Comparison of ENCODE assay signal across 14 cellular contexts in the genomic region with DNA sequence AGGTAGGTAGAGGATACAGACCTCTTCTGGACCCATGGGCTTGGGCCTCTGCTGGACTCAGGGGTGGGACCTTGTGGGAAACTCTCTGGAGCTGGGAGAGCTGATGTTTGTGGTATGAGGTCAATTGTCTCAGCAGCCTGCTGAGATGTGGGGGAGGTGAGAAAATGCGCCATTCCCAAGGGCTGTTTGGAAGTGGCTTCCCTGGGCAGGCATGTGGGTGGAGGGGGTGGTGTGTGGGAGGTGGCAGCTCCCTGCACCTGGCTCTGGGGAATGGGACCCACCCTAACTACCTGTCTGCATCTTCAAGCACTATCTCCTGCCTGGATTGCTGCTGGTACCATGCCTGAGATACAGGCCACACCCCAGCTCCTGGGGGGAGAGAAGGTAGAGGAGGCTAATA.
A peak's percentile ranks its signal among the peaks of the same experiment; 100 is the strongest.
DNase-seq lines count a peak whose midpoint lies in the region; TF ChIP-seq lines count a peak whose summit lies in the region.
"Had no signal": no experiment of that assay in that cellular context is flagged by ENCODE, and none has a peak within 500 bp of the region (broad histone marks: within the 10 kb centered on the region; RNA-seq: fewer than 3 reads in every experiment).

No MANE protein-coding gene starts in this region.

- H3K4me1 Mint-ChIP-seq in activated CD4-positive, alpha-beta T cell treated with anti-CD3 and anti-CD28 coated beads, Interleukin-2, amount 10 ng/mL, durations not matched to agents 24 days and 14 days = no peaks in the 10 kb centered on the region

- no peak for TF ChIP-seq CTCF in HEK293 (tag by site-specific recombination; IDR thresholded peaks at IDR 0.05)
- TF ChIP-seq CTCF in foreskin fibroblast (IDR thresholded peaks at IDR 0.05; ENCODE audit: low read depth, low read length) = no peak

- no peak overlapping the region for H4K8ac ChIP-seq in mesendoderm (ENCODE audit: low read depth, low read length)

- H3K36me3 ChIP-seq in HEK293 (ENCODE audit: control insufficient read depth in 2 of 2, insufficient read depth in 1 of 2, low read length in 2 of 2) (no peaks in the 10 kb centered on the region), mesendoderm (ENCODE audit: control insufficient read depth, insufficient read depth, low read length) (no peaks in the 10 kb centered on the region), Karpas-422 (ENCODE audit: insufficient read depth, low read length) (no peaks in the 10 kb centered on the region)

- no peak overlapping the region for H4K5ac ChIP-seq in mesendoderm (ENCODE audit: low read length)

- no peaks in the 10 kb centered on the region for H3K36me3 Mint-ChIP-seq in activated CD4-positive, alpha-beta T cell treated with anti-CD3 and anti-CD28 coated beads, Interleukin-2, amount 10 ng/mL, durations not matched to agents 24 days and 14 days (ENCODE audit: low read depth)

- no peak overlapping the region for H2BK5ac ChIP-seq in mesendoderm (ENCODE audit: low read length)

- peaks cover 3% of the 10 kb centered on the region for H3K27me3 Mint-ChIP-seq in activated CD4-positive, alpha-beta T cell treated with anti-CD3 and anti-CD28 coated beads, Interleukin-2, amount 10 ng/mL, durations not matched to agents 24 days and 14 days

- H3K9me2 ChIP-seq in Karpas-422 (replicated peaks; ENCODE audit: insufficient read depth, low read length) = no peaks in the 10 kb centered on the region

- H3K4me3 Mint-ChIP-seq in activated CD4-positive, alpha-beta T cell treated with anti-CD3 and anti-CD28 coated beads, Interleukin-2, amount 10 ng/mL, durations not matched to agents 24 days and 14 days = no peak overlapping the region
- H3K4me3 Mint-ChIP-seq: H9, T-helper 17 cell had no signal

- CTCF ChIA-PET in HEK293 (lab: Yijun Ruan, JAX) = interaction anchor here (0.8 to 3.5 kb wide), 2 partner anchors 13 to 65 kb away, joined by 5 to 19 read pairs; no protein-coding TSS in a partner anchor

- DNase-seq in DMS79 treated with DMSO at 0.1 percent for 48 hours (lab: John Stamatoyannopoulos, UW) (peak; percentile 25), DMS79 (lab: John Stamatoyannopoulos, UW) (no peak), NCI-H510A treated with DMSO at 0.1 percent for 48 hours (lab: John Stamatoyannopoulos, UW) (peak; percentile 46), mesendoderm (peak; percentile 42), foreskin fibroblast (no peak), Karpas-422 (no peak)
- no peak for DNase-seq in activated CD4-positive, alpha-beta T cell treated with anti-CD3 and anti-CD28 coated beads, Interleukin-2, amount 10 ng/mL, durations not matched to agents 24 days and 14 days
- DNase-seq: 8988T, H9, NCI-H2081, NCI-H226, T-helper 17 cell had no signal

- no peak overlapping the region for H3K27ac ChIP-seq in HEK293 (ENCODE audit: extremely low read depth, low read depth, low read length)
- no peak overlapping the region for H3K27ac ChIP-seq in mesendoderm (ENCODE audit: low read depth, low read length)
- no peak overlapping the region for H3K27ac ChIP-seq in Karpas-422 (ENCODE audit: low read length)

- no peak overlapping the region for H2AFZ ChIP-seq in Karpas-422 (ENCODE audit: low read length)

- no peak overlapping the region for H3K18ac ChIP-seq in mesendoderm (ENCODE audit: low read length)

- H3K4me3 ChIP-seq in HEK293 (ENCODE audit: low read depth, low read length) (no peak overlapping the region), mesendoderm (ENCODE audit: low read length) (no peak overlapping the region), foreskin fibroblast (ENCODE audit: low read depth in 1 of 2, low read length in 2 of 2) (no peak overlapping the region), Karpas-422 (ENCODE audit: low read length) (no peak overlapping the region)

- H3K4me1 ChIP-seq in HEK293 (ENCODE audit: control insufficient read depth, insufficient read depth, low read length) (no peaks in the 10 kb centered on the region), mesendoderm (ENCODE audit: control insufficient read depth, low read depth, low read length) (no peaks in the 10 kb centered on the region), Karpas-422 (ENCODE audit: low read length) (no peaks in the 10 kb centered on the region)

- H3K4ac ChIP-seq in mesendoderm (ENCODE audit: low read depth, low read length) = no peak overlapping the region

- no CpG with 5 or more reads among the region's 1 CpG for WGBS in mesendoderm (ENCODE audit: extremely low coverage, insufficient coverage, low lambda C conversion rate)

- no peaks in the 10 kb centered on the region for H3K79me1 ChIP-seq in mesendoderm (ENCODE audit: low read length)

- intact Hi-C loops in activated CD4-positive, alpha-beta T cell treated with anti-CD3 and anti-CD28 coated beads, Interleukin-2, amount 10 ng/mL, durations not matched to agents 24 days and 14 days (cut with micrococcal nuclease) = no loop called here

- H2AK5ac ChIP-seq in mesendoderm (ENCODE audit: low read length) = no peak overlapping the region

- no peak overlapping the region for H2BK120ac ChIP-seq in mesendoderm (ENCODE audit: low read depth, low read length)

- H3K4me2 ChIP-seq in mesendoderm (ENCODE audit: low read length) (no peak overlapping the region), Karpas-422 (ENCODE audit: low read depth, low read length, poor library complexity, severe bottlenecking) (no peak overlapping the region)

- no peak overlapping the region for H3K9ac ChIP-seq in mesendoderm (ENCODE audit: low read length)
- H3K9ac ChIP-seq in Karpas-422 (ENCODE audit: low read length) = no peak overlapping the region

- no peak overlapping the region for H3K56ac ChIP-seq in mesendoderm (ENCODE audit: low read length)

- POLR2A ChIA-PET in HEK293 (lab: Yijun Ruan, JAX) = no interaction called here

- H4K20me1 ChIP-seq in Karpas-422 (ENCODE audit: insufficient read depth, low read depth, low read length) = no peaks in the 10 kb centered on the region

- no peaks in the 10 kb centered on the region for H3K9me3 Mint-ChIP-seq in activated CD4-positive, alpha-beta T cell treated with anti-CD3 and anti-CD28 coated beads, Interleukin-2, amount 10 ng/mL, durations not matched to agents 24 days and 14 days
- H3K9me3 Mint-ChIP-seq: CD14-positive monocyte, H9 had no signal

- no peak overlapping the region for H3K27ac Mint-ChIP-seq in activated CD4-positive, alpha-beta T cell treated with anti-CD3 and anti-CD28 coated beads, Interleukin-2, amount 10 ng/mL, durations not matched to agents 24 days and 14 days
- H3K27ac Mint-ChIP-seq: T-helper 17 cell had no signal

- no peak overlapping the region for H3K23ac ChIP-seq in mesendoderm (ENCODE audit: low read length)

- no peaks in the 10 kb centered on the region for H3K27me3 ChIP-seq in mesendoderm (ENCODE audit: insufficient read depth, low read length, poor library complexity)
- no peaks in the 10 kb centered on the region for H3K27me3 ChIP-seq in Karpas-422 (ENCODE audit: low read length)

- H2BK15ac ChIP-seq in mesendoderm (replicated peaks; ENCODE audit: low read depth) = no peak overlapping the region

- H3K9me3 ChIP-seq in HEK293 (ENCODE audit: control insufficient read depth, insufficient read depth, low read depth, low read length) (no peaks in the 10 kb centered on the region), Karpas-422 (ENCODE audit: low read length) (no peaks in the 10 kb centered on the region)

- H3K79me2 ChIP-seq in mesendoderm (ENCODE audit: control insufficient read depth, insufficient read depth, low read length) = no peaks in the 10 kb centered on the region
- H3K79me2 ChIP-seq in Karpas-422 (ENCODE audit: low read length) = no peaks in the 10 kb centered on the region

TF ChIP-seq in HEK293, 187 proteins besides CTCF, POLR2A, EP300 and RAD21:
- peak; percentile 95 for TF ChIP-seq ZFHX2 (tag by site-specific recombination; conservative IDR thresholded peaks at IDR 0.05)
- TF ChIP-seq, protein P1, sequence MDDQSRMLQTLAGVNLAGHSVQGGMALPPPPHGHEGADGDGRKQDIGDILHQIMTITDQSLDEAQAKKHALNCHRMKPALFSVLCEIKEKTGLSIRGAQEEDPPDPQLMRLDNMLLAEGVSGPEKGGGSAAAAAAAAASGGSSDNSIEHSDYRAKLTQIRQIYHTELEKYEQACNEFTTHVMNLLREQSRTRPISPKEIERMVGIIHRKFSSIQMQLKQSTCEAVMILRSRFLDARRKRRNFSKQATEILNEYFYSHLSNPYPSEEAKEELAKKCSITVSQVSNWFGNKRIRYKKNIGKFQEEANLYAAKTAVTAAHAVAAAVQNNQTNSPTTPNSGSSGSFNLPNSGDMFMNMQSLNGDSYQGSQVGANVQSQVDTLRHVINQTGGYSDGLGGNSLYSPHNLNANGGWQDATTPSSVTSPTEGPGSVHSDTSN (CRISPR knock-in tag; IDR thresholded peaks at IDR 0.05) = no peak
- peak; percentile 95 for TF ChIP-seq EGR2 (tag by site-specific recombination; IDR thresholded peaks at IDR 0.05; ENCODE audit: low read depth)

Comparison
In these comparisons a context has a peak if more than half of its experiments do, and no peak if none do; other contexts are left out.
1. DNase-seq: peak in DMS79 treated with DMSO at 0.1 percent for 48 hours (single experiment), NCI-H510A treated with DMSO at 0.1 percent for 48 hours (single experiment) and mesendoderm (single experiment); none in DMS79 (single experiment), activated CD4-positive, alpha-beta T cell treated with anti-CD3 and anti-CD28 coated beads, Interleukin-2, amount 10 ng/mL, durations not matched to agents 24 days and 14 days (single experiment), foreskin fibroblast (0 of 2) and Karpas-422 (single experiment).